ENCODE assay signal across 17 cellular contexts in the genomic region with DNA sequence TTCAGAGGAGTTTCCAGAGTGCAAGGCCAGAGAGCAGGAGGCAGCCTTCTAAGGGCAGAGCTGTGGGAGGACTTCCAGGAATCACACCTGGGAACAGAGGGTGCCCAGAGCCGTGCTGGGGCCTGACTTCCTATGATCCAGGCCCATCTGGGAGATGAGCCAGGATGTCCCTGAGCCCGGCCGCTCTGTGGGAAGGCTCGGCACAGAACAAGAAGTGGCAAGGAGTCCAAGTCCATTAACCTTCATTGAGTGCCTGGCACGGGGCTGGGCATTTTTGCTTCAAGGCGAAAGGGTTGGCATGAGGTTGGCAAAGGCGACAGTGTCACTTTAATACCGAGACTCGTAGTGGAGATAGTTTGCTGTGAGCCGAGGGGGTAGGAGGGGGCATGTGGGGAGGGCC. TPM values are rescaled to one million over a fixed set of nuclear protein-coding genes. Genes with fewer than 3 reads are reported as not detected.
A peak's percentile ranks its signal among the peaks of the same experiment; 100 is the strongest.
DNase-seq lines count a peak whose midpoint lies in the region; ATAC-seq, FAIRE-seq and TF ChIP-seq lines count a peak whose summit lies in the region.
"Had no signal": no experiment of that assay in that cellular context is flagged by ENCODE, and none has a peak within 500 bp of the region (broad histone marks: within the 10 kb centered on the region; RNA-seq: fewer than 3 reads in every experiment).

No MANE protein-coding gene starts in this region.

- H4K20me1 ChIP-seq in SK-N-SH (ENCODE audit: insufficient read depth) = no peaks in the 10 kb centered on the region

- TF ChIP-seq CTCF in RWPE1 (conservative IDR thresholded peaks at IDR 0.05; ENCODE audit: low read depth) (no peak), kidney (IDR thresholded peaks at IDR 0.05; ENCODE audit: borderline replicate concordance, extremely low read depth, insufficient read depth) (no peak), gastrocnemius medialis (IDR thresholded peaks at IDR 0.05 in 4 of 5, conservative IDR thresholded peaks at IDR 0.05 in 1 of 5) (no peak), SK-N-SH (IDR thresholded peaks at IDR 0.05) (no peak)

- TF ChIP-seq POLR2A in gastrocnemius medialis (IDR thresholded peaks at IDR 0.05) = no peak

- H2AFZ ChIP-seq in SK-N-SH (ENCODE audit: low read depth) = no peak overlapping the region

- ATAC-seq in gastrocnemius medialis = peak; percentile 32 to 56
- no peak for ATAC-seq in HG03039 (IDR thresholded peaks at IDR 0.05; ENCODE audit: unreplicated experiment)

- no peak for TF ChIP-seq RAD21 in SK-N-SH (IDR thresholded peaks at IDR 0.05; ENCODE audit: low read length)

- H3K9me3 ChIP-seq in kidney (ENCODE audit: control insufficient read depth in 1 of 2, low read length in 2 of 2) = no peaks in the 10 kb centered on the region
- H3K9me3 ChIP-seq in gastrocnemius medialis = no peaks in the 10 kb centered on the region
- H3K9me3 ChIP-seq in SK-N-SH = no peaks in the 10 kb centered on the region
- H3K9me3 ChIP-seq: SJCRH30 had no signal

- 93% methylated on average over 8 of the region's 10 CpGs for WGBS in SK-N-SH (ENCODE audit: low lambda C conversion rate)

- in situ Hi-C loops in gastrocnemius medialis (cut with MboI; ENCODE audit: low sequenced_read_pairs in 4 of 4) = no loop called here

- TF ChIP-seq EP300 in SK-N-SH (IDR thresholded peaks at IDR 0.05; ENCODE audit: borderline replicate concordance in 1 of 2, low read depth in 1 of 2, low read length in 1 of 2) = no peak

- DNase-seq in RWPE1 (ENCODE audit: low spot score) = no peak
- DNase-seq in epidermal melanocyte (ENCODE audit: insufficient read length, low spot score) = peak; percentile 15
- DNase-seq in kidney = peak; percentile 33
- peak in 1 of 2 donors; percentile 55 for DNase-seq in gastrocnemius medialis
- no peak for DNase-seq in DMS153 treated with DMSO at 0.1 percent for 48 hours (lab: John Stamatoyannopoulos, UW; ENCODE audit: unreplicated experiment)
- no peak for DNase-seq in SK-N-SH
- DNase-seq: GF-D8, GOT3, KBM-7, NCI-H1436 treated with DMSO at 0.1 percent for 48 hours, NCI-H2029 treated with DMSO at 0.1 percent for 48 hours, NCI-H748 treated with DMSO at 0.1 percent for 48 hours, OCI-M1, SJCRH30 had no signal

- FAIRE-seq in kidney (lab: Jason Lieb, UNC) = no peak
- FAIRE-seq: GM12891, GM18507 had no signal

- H3K9me2 ChIP-seq in SK-N-SH = no peaks in the 10 kb centered on the region

- H3K4me3 ChIP-seq in kidney (ENCODE audit: low read length in 2 of 2) (no peak overlapping the region), gastrocnemius medialis (no peak overlapping the region), SK-N-SH (ENCODE audit: low read depth in 2 of 2, low read length in 1 of 2) (no peak overlapping the region)
- H3K4me3 ChIP-seq: SJCRH30 had no signal

- POLR2A ChIA-PET in RWPE1 (lab: Yijun Ruan, JAX; ENCODE audit: low non-redundant PET) (no interaction called here), SK-N-SH (lab: Yijun Ruan, JAX) (no interaction called here)

- no peak overlapping the region for H3K9ac ChIP-seq in kidney (ENCODE audit: low read length in 2 of 2)
- no peak overlapping the region for H3K9ac ChIP-seq in SK-N-SH

- CTCF ChIA-PET in RWPE1 (lab: Yijun Ruan, JAX) (interaction anchor here (1.2 kb wide), 1 partner anchor 14 kb away, joined by 9 read pairs; no protein-coding TSS in a partner anchor), SK-N-SH (lab: Yijun Ruan, JAX) (interaction anchor here (1.2 to 3.3 kb wide), 3 partner anchors 9 to 21 kb away, joined by 4 to 13 read pairs (median 5); a partner anchor contains a TSS)

- no peak overlapping the region for H3K4me2 ChIP-seq in SK-N-SH

- no peaks in the 10 kb centered on the region for H3F3A ChIP-seq in SK-N-SH (replicated peaks; ENCODE audit: insufficient read depth)

- intact Hi-C loops in kidney (cut with DNase I) (no loop called here), gastrocnemius medialis (cut with DNase I; ENCODE audit: low total_unique reads) (no loop called here)

- no peaks in the 10 kb centered on the region for H3K27me3 ChIP-seq in gastrocnemius medialis
- H3K27me3 ChIP-seq in SK-N-SH (ENCODE audit: insufficient read depth) = no peaks in the 10 kb centered on the region
- H3K27me3 ChIP-seq: SJCRH30 had no signal

- no peaks in the 10 kb centered on the region for H3K4me1 ChIP-seq in kidney (ENCODE audit: control insufficient read depth in 1 of 2, insufficient read depth in 1 of 2, low read depth in 1 of 2, low read length in 2 of 2)
- H3K4me1 ChIP-seq in gastrocnemius medialis = peaks cover 0 to 11% of the 10 kb centered on the region in 2 donors
- peaks cover 0 to 54% of the 10 kb centered on the region in 2 experiments; a peak in 2 of 4 replicates for H3K4me1 ChIP-seq in SK-N-SH (ENCODE audit: control insufficient read depth in 1 of 2, insufficient read depth in 2 of 2, low read depth in 1 of 2, low read length in 1 of 2)

- H3K27ac ChIP-seq in RWPE1 (peak overlapping the region; percentile 18), kidney (ENCODE audit: low read depth in 2 of 2, low read length in 2 of 2) (no peak overlapping the region), gastrocnemius medialis (no peak overlapping the region), SK-N-SH (ENCODE audit: low read depth in 2 of 2, low read length in 1 of 2) (peak overlapping the region in 1 of 2 experiments; percentile 77; a peak in 1 of 4 replicates)
- H3K27ac ChIP-seq: SJCRH30 had no signal

- no peaks in the 10 kb centered on the region for H3K79me2 ChIP-seq in SK-N-SH (ENCODE audit: insufficient read depth)

- peaks cover 0 to 22% of the 10 kb centered on the region in 2 donors for H3K36me3 ChIP-seq in kidney (ENCODE audit: control insufficient read depth in 1 of 2, insufficient read depth in 2 of 2, low read length in 2 of 2)
- peaks cover 0 to 24% of the 10 kb centered on the region in 2 donors for H3K36me3 ChIP-seq in gastrocnemius medialis
- H3K36me3 ChIP-seq in SK-N-SH (replicated peaks in 1 of 2; ENCODE audit: control insufficient read depth in 1 of 2, insufficient read depth in 2 of 2, low read length in 1 of 2) = peaks cover 0 to 30% of the 10 kb centered on the region in 2 experiments

TF ChIP-seq in SK-N-SH, 30 proteins besides CTCF, POLR2A, EP300 and RAD21:
- TF ChIP-seq EZH2phosphoT487 (IDR thresholded peaks at IDR 0.05; ENCODE audit: borderline replicate concordance, low read depth) = no peak
- no peak for TF ChIP-seq NFIC (IDR thresholded peaks at IDR 0.05; ENCODE audit: borderline replicate concordance)
- TF ChIP-seq MEF2A (IDR thresholded peaks at IDR 0.05; ENCODE audit: borderline replicate concordance, low read depth) = no peak
- no peak for TF ChIP-seq SIN3A (IDR thresholded peaks at IDR 0.05; ENCODE audit: borderline replicate concordance, low read depth, low read length)
- TF ChIP-seq RCOR1 (IDR thresholded peaks at IDR 0.05; ENCODE audit: low read length) = no peak
- TF ChIP-seq FOXJ3 (CRISPR knock-in tag; IDR thresholded peaks at IDR 0.05) = no peak
- no peak for TF ChIP-seq JUND (IDR thresholded peaks at IDR 0.05)

RNA-seq across cellular contexts. Expression of a gene that starts 18.2 kb away (rescaled TPM):
- total RNA-seq in kidney (13.2 TPM), gastrocnemius medialis (10 to 100 TPM; 21.5 to 67.6 (median 31.7) TPM)
- polyA plus RNA-seq in kidney (ENCODE audit: insufficient read depth, low read depth, low replicate concordance) (9.1 TPM), SK-N-SH (2012; rRNA removed) (3.0 and 8.2 TPM in 2 replicates)
- 2.7 and 5.1 TPM in 2 replicates for polyA plus RNA-seq in SK-N-SH (2012; cell fraction: cytosol; rRNA removed)
- 17.3 and 19.4 TPM in 2 replicates for polyA plus RNA-seq in SK-N-SH (2012; cell fraction: nucleus; rRNA removed)

RNA-seq across cellular contexts. Expression of a gene that starts 44.6 kb away (rescaled TPM):
- 19.7 TPM for total RNA-seq in kidney
- 5.3 TPM for polyA plus RNA-seq in kidney (ENCODE audit: insufficient read depth, low read depth, low replicate concordance)
- total RNA-seq in gastrocnemius medialis = 1 to 10 TPM in 2 of 4 donors, under 1 TPM in 2; 0.66 to 2.3 (median 1.3) TPM
- polyA plus RNA-seq in SK-N-SH (2012; rRNA removed) = 5.5 and 6.0 TPM in 2 replicates
- 2.7 and 3.9 TPM in 2 replicates for polyA plus RNA-seq in SK-N-SH (2012; cell fraction: cytosol; rRNA removed)
- polyA plus RNA-seq in SK-N-SH (2012; cell fraction: nucleus; rRNA removed) = 12.9 and 13.6 TPM in 2 replicates

Comparison
In these comparisons a context has a peak if more than half of its experiments do, and no peak if none do; other contexts are left out.
1. DNase-seq: peak in epidermal melanocyte (single experiment) and kidney (single experiment); none in RWPE1 (single experiment), DMS153 treated with DMSO at 0.1 percent for 48 hours (single experiment) and SK-N-SH (single experiment).